ENCODE assay signal across 19 cellular contexts in genomic region chr7:158765020-158765419, GRCh38.
A peak's percentile ranks its signal among the peaks of the same experiment; 100 is the strongest.
DNase-seq lines count a peak whose midpoint lies in the region; ATAC-seq, FAIRE-seq and TF ChIP-seq lines count a peak whose summit lies in the region.
"Had no signal": no experiment of that assay in that cellular context is flagged by ENCODE, and none has a peak within 500 bp of the region (broad histone marks: within the 10 kb centered on the region; RNA-seq: fewer than 3 reads in every experiment).

No MANE protein-coding gene starts in this region.

- H3K36me3 Mint-ChIP-seq in activated CD4-positive, alpha-beta T cell treated with anti-CD3 and anti-CD28 coated beads for 36 hours (ENCODE audit: low read depth) = peaks cover 36% of the 10 kb centered on the region
- H3K36me3 Mint-ChIP-seq in activated naive CD8-positive, alpha-beta T cell = peaks cover 5% of the 10 kb centered on the region
- H3K36me3 Mint-ChIP-seq in activated naive CD8-positive, alpha-beta T cell treated with anti-CD3 and anti-CD28 coated beads, Interleukin-2, amount 50 U/mL, for 24 hours (ENCODE audit: low read depth) = peaks cover 32% of the 10 kb centered on the region
- peaks cover 45% of the 10 kb centered on the region for H3K36me3 Mint-ChIP-seq in endodermal cell (ENCODE audit: low read depth)
- H3K36me3 Mint-ChIP-seq in stimulated activated effector memory CD8-positive, alpha-beta T cell treated with anti-CD3 and anti-CD28 coated beads, Interleukin-12 subunit alpha, Interleukin-12 subunit beta, amount 100 ng/mL, for 72 hours = peaks cover 91% of the 10 kb centered on the region

- H3K4me1 Mint-ChIP-seq in activated CD4-positive, alpha-beta T cell treated with anti-CD3 and anti-CD28 coated beads for 36 hours = peaks cover 12% of the 10 kb centered on the region
- H3K4me1 Mint-ChIP-seq in activated naive CD8-positive, alpha-beta T cell (ENCODE audit: low read depth) = peaks cover 1% of the 10 kb centered on the region
- H3K4me1 Mint-ChIP-seq in activated naive CD8-positive, alpha-beta T cell treated with anti-CD3 and anti-CD28 coated beads, Interleukin-2, amount 50 U/mL, for 24 hours = peaks cover 11% of the 10 kb centered on the region
- H3K4me1 Mint-ChIP-seq in endodermal cell = no peaks in the 10 kb centered on the region
- H3K4me1 Mint-ChIP-seq in stimulated activated effector memory CD8-positive, alpha-beta T cell treated with anti-CD3 and anti-CD28 coated beads, Interleukin-12 subunit alpha, Interleukin-12 subunit beta, amount 100 ng/mL, for 72 hours = peaks cover 26% of the 10 kb centered on the region

- no peak for FAIRE-seq in small intestine (lab: Jason Lieb, UNC)

- no peak for TF ChIP-seq CTCF in endodermal cell (conservative IDR thresholded peaks at IDR 0.05)

- no peaks in the 10 kb centered on the region for H3K27me3 Mint-ChIP-seq in activated CD4-positive, alpha-beta T cell treated with anti-CD3 and anti-CD28 coated beads for 36 hours
- no peaks in the 10 kb centered on the region for H3K27me3 Mint-ChIP-seq in activated naive CD8-positive, alpha-beta T cell
- H3K27me3 Mint-ChIP-seq in activated naive CD8-positive, alpha-beta T cell treated with anti-CD3 and anti-CD28 coated beads, Interleukin-2, amount 50 U/mL, for 24 hours = no peaks in the 10 kb centered on the region
- H3K27me3 Mint-ChIP-seq in endodermal cell (ENCODE audit: insufficient read depth) = no peaks in the 10 kb centered on the region
- H3K27me3 Mint-ChIP-seq: CD8-positive, alpha-beta memory T cell had no signal

- H3K27ac Mint-ChIP-seq in activated CD4-positive, alpha-beta T cell treated with anti-CD3 and anti-CD28 coated beads for 36 hours = peak overlapping the region; percentile 49
- peak overlapping the region; percentile 70 for H3K27ac Mint-ChIP-seq in activated naive CD8-positive, alpha-beta T cell
- no peak overlapping the region for H3K27ac Mint-ChIP-seq in activated naive CD8-positive, alpha-beta T cell treated with anti-CD3 and anti-CD28 coated beads, Interleukin-2, amount 50 U/mL, for 24 hours
- peak overlapping the region; percentile 59 for H3K27ac Mint-ChIP-seq in endodermal cell
- peak overlapping the region; percentile 52 for H3K27ac Mint-ChIP-seq in stimulated activated effector memory CD8-positive, alpha-beta T cell treated with anti-CD3 and anti-CD28 coated beads, Interleukin-12 subunit alpha, Interleukin-12 subunit beta, amount 100 ng/mL, for 72 hours

- H3K9ac ChIP-seq in endodermal cell (ENCODE audit: extremely low read depth, low read length, poor library complexity, severe bottlenecking) = no peak overlapping the region

- H3K9me3 ChIP-seq in endodermal cell (ENCODE audit: control insufficient read depth, low read length) (no peaks in the 10 kb centered on the region), small intestine (ENCODE audit: control insufficient read depth, low read depth) (no peaks in the 10 kb centered on the region)
- H3K9me3 ChIP-seq: BE2C had no signal

- H3K4me1 ChIP-seq in endodermal cell (ENCODE audit: control insufficient read depth, insufficient read depth, low read length) (no peaks in the 10 kb centered on the region), small intestine (ENCODE audit: control insufficient read depth in 2 of 2, insufficient read depth in 1 of 2, low read depth in 1 of 2, low read length in 1 of 2) (no peaks in the 10 kb centered on the region)

- H3K4me3 ChIP-seq in endodermal cell (ENCODE audit: low read length) = no peak overlapping the region
- no peak overlapping the region for H3K4me3 ChIP-seq in small intestine (ENCODE audit: low read depth in 1 of 2, low read length in 2 of 2)

- intact Hi-C loops in activated CD4-positive, alpha-beta T cell treated with anti-CD3 and anti-CD28 coated beads for 36 hours (cut with DNase I, micrococcal nuclease) = no loop called here

- POLR2A ChIA-PET in activated CD4-positive, alpha-beta T cell treated with anti-CD3 and anti-CD28 coated beads for 36 hours (lab: Charles Lee) = no interaction called here

- H3K9me3 Mint-ChIP-seq in activated CD4-positive, alpha-beta T cell treated with anti-CD3 and anti-CD28 coated beads for 36 hours (ENCODE audit: low read depth) = no peaks in the 10 kb centered on the region
- H3K9me3 Mint-ChIP-seq in activated naive CD8-positive, alpha-beta T cell (ENCODE audit: low read depth) = no peaks in the 10 kb centered on the region
- no peaks in the 10 kb centered on the region for H3K9me3 Mint-ChIP-seq in activated naive CD8-positive, alpha-beta T cell treated with anti-CD3 and anti-CD28 coated beads, Interleukin-2, amount 50 U/mL, for 24 hours
- no peaks in the 10 kb centered on the region for H3K9me3 Mint-ChIP-seq in endodermal cell
- no peaks in the 10 kb centered on the region for H3K9me3 Mint-ChIP-seq in stimulated activated effector memory CD8-positive, alpha-beta T cell treated with anti-CD3 and anti-CD28 coated beads, Interleukin-12 subunit alpha, Interleukin-12 subunit beta, amount 100 ng/mL, for 72 hours
- H3K9me3 Mint-ChIP-seq: CD8-positive, alpha-beta memory T cell; H9 had no signal

- H3K27me3 ChIP-seq in endodermal cell (ENCODE audit: control insufficient read depth, insufficient read depth, low read length, poor library complexity, severe bottlenecking) = no peaks in the 10 kb centered on the region
- H3K27me3 ChIP-seq in small intestine (ENCODE audit: control insufficient read depth in 2 of 2, insufficient read depth in 2 of 2, low read length in 2 of 2) = no peaks in the 10 kb centered on the region
- H3K27me3 ChIP-seq: BE2C had no signal

- H3K27ac ChIP-seq in endodermal cell (ENCODE audit: low read depth, low read length) (no peak overlapping the region), small intestine (ENCODE audit: low read depth in 1 of 2, low read length in 1 of 2) (no peak overlapping the region)
- H3K27ac ChIP-seq: HL-60 had no signal

- no peak overlapping the region for H3K4me3 Mint-ChIP-seq in activated CD4-positive, alpha-beta T cell treated with anti-CD3 and anti-CD28 coated beads for 36 hours
- no peak overlapping the region for H3K4me3 Mint-ChIP-seq in activated naive CD8-positive, alpha-beta T cell
- H3K4me3 Mint-ChIP-seq in activated naive CD8-positive, alpha-beta T cell treated with anti-CD3 and anti-CD28 coated beads, Interleukin-2, amount 50 U/mL, for 24 hours = no peak overlapping the region
- no peak overlapping the region for H3K4me3 Mint-ChIP-seq in endodermal cell
- H3K4me3 Mint-ChIP-seq in stimulated activated effector memory CD8-positive, alpha-beta T cell treated with anti-CD3 and anti-CD28 coated beads, Interleukin-12 subunit alpha, Interleukin-12 subunit beta, amount 100 ng/mL, for 72 hours = no peak overlapping the region
- H3K4me3 Mint-ChIP-seq: CD8-positive, alpha-beta memory T cell; H9 had no signal

- 97 to 98% methylated on average over 7 of the region's 7 CpGs for WGBS in endodermal cell (ENCODE audit: insufficient coverage in 1 of 2, insufficient read length in 1 of 2), 2 experiments
- WGBS in small intestine, 3 donors = 96 to 98% (median 97%) methylated on average over 7 of the region's 7 CpGs

- peaks cover 49% of the 10 kb centered on the region for H3K36me3 ChIP-seq in endodermal cell (ENCODE audit: control insufficient read depth, insufficient read depth, low read length)
- peaks cover 12 to 14% of the 10 kb centered on the region in 2 donors for H3K36me3 ChIP-seq in small intestine (ENCODE audit: control insufficient read depth in 2 of 2, insufficient read depth in 2 of 2, low read length in 2 of 2)
- H3K36me3 ChIP-seq: BE2C had no signal

- peak; percentile 91 for ATAC-seq in activated CD4-positive, alpha-beta T cell treated with anti-CD3 and anti-CD28 coated beads for 36 hours
- no peak for ATAC-seq in activated naive CD8-positive, alpha-beta T cell treated with anti-CD3 and anti-CD28 coated beads, Interleukin-2, amount 50 U/mL, for 24 hours
- peak; percentile 89 for ATAC-seq in stimulated activated effector memory CD8-positive, alpha-beta T cell treated with anti-CD3 and anti-CD28 coated beads, Interleukin-12 subunit alpha, Interleukin-12 subunit beta, amount 100 ng/mL, for 72 hours
- ATAC-seq in GM21619 (IDR thresholded peaks at IDR 0.05; ENCODE audit: unreplicated experiment) = no peak

- CTCF ChIA-PET in activated CD4-positive, alpha-beta T cell treated with anti-CD3 and anti-CD28 coated beads for 36 hours (lab: Charles Lee) = interaction anchor here (1.4 to 2.3 kb wide), 2 partner anchors 19 to 50 kb away, joined by 3 to 4 read pairs; no protein-coding TSS in a partner anchor

- DNase-seq in activated CD4-positive, alpha-beta T cell treated with anti-CD3 and anti-CD28 coated beads for 36 hours = no peak
- no peak for DNase-seq in activated CD4-positive, alpha-beta T cell treated with anti-CD3 and anti-CD28 coated beads for 1 hour
- no peak for DNase-seq in activated naive CD8-positive, alpha-beta T cell treated with anti-CD3 and anti-CD28 coated beads, Interleukin-2, amount 50 U/mL, for 24 hours
- no peak for DNase-seq in endodermal cell
- DNase-seq in stimulated activated effector memory CD8-positive, alpha-beta T cell treated with anti-CD3 and anti-CD28 coated beads, Interleukin-12 subunit alpha, Interleukin-12 subunit beta, amount 100 ng/mL, for 72 hours (ENCODE audit: low spot score in 2 of 2) = no peak
- no peak for DNase-seq in small intestine
- DNase-seq: 8988T; BE2C; CD8-positive, alpha-beta memory T cell; DMS79 treated with DMSO at 0.1 percent for 48 hours; H9; NCI-H1105 treated with DMSO at 0.1 percent for 48 hours; NCI-H1694 treated with DMSO at 0.1 percent for 48 hours; NCI-H2107; NCI-H2227 treated with DMSO at 0.1 percent for 48 hours; NCI-H524 had no signal

Comparison
In these comparisons a context has a peak if more than half of its experiments do, and no peak if none do; other contexts are left out.
1. ATAC-seq: peak in activated CD4-positive, alpha-beta T cell treated with anti-CD3 and anti-CD28 coated beads for 36 hours (single experiment) and stimulated activated effector memory CD8-positive, alpha-beta T cell treated with anti-CD3 and anti-CD28 coated beads, Interleukin-12 subunit alpha, Interleukin-12 subunit beta, amount 100 ng/mL, for 72 hours (single experiment); none in activated naive CD8-positive, alpha-beta T cell treated with anti-CD3 and anti-CD28 coated beads, Interleukin-2, amount 50 U/mL, for 24 hours (single experiment) and GM21619 (single experiment).